Comparison of ENCODE assay signal across 8 cellular contexts in the genomic region with DNA sequence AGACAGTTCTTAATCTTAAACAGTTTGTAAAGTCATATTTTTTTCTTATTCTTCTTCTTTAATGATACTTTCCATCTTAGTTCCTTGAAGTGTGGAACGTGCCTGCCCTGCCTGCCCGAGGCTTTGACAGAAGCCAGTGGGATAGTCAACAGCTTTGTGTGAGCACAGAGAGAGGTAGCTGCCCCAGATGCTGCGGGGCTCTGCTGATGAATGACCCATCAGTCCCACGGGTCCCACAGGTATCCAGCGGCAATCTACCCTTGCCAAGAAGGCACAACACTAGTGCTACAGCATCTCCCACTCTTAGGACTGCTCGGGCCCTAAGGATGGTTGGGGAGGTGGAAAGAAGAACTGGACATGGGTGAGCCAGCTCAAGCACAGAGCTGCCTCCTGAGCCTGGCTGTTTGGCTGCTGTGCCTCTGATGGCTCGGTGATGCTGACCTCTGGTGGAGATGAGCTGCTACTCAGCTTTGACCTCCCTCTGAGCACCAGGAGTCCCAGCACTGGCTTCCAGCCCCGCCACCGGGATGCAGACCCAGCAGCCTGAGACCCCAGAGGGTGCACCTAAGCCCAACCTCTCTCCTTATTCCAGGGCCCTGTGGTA. TPM values are rescaled to one million over a fixed set of nuclear protein-coding genes. Genes with fewer than 3 reads are reported as not detected.
DNase-seq lines count a peak whose midpoint lies in the region; ATAC-seq and TF ChIP-seq lines count a peak whose summit lies in the region.

No MANE protein-coding gene starts in this region.

- no peak overlapping the region for H3K9ac ChIP-seq in subcutaneous abdominal adipose tissue (ENCODE audit: low read length in 5 of 5)

- no peak overlapping the region for H3K4me3 ChIP-seq in left lung
- H3K4me3 ChIP-seq in subcutaneous abdominal adipose tissue (ENCODE audit: low read depth in 1 of 5, low read length in 5 of 5): peak overlapping the region in 4 of 5 donors; percentile 11 to 59 (median 32)

- H3K27ac ChIP-seq in left lung (no peak overlapping the region), subcutaneous abdominal adipose tissue (ENCODE audit: low read depth, low read length) (no peak overlapping the region)

- H3K9me3 ChIP-seq in left lung (no peaks in the 10 kb centered on the region), subcutaneous abdominal adipose tissue (ENCODE audit: control insufficient read depth in 5 of 5, low read length in 5 of 5) (no peaks in the 10 kb centered on the region)

- intact Hi-C loops in left lung (cut with DNase I): loop anchor here in 1 of 2 donors (5.0 kb wide), 1 partner anchor 132 kb away; no protein-coding TSS in a partner anchor

- DNase-seq in EL (peak; percentile 67), HT1080 (ENCODE audit: low read depth) (peak; percentile 67), RKO (ENCODE audit: low spot score) (peak; percentile 63), cerebellar cortex (ENCODE audit: low spot score) (peak; percentile 46), left lung (peak in 1 of 2 donors; percentile 52), cortex of kidney (lab: John Stamatoyannopoulos, UW) (no peak)

- H3K27me3 ChIP-seq in left lung (no peaks in the 10 kb centered on the region), subcutaneous abdominal adipose tissue (ENCODE audit: control insufficient read depth in 5 of 5, insufficient read depth in 4 of 5, low read length in 5 of 5) (no peaks in the 10 kb centered on the region)

- H3K36me3 ChIP-seq in left lung (no peaks in the 10 kb centered on the region), subcutaneous abdominal adipose tissue (ENCODE audit: control insufficient read depth in 5 of 5, insufficient read depth in 5 of 5, low read length in 5 of 5) (no peaks in the 10 kb centered on the region)

- H3K4me1 ChIP-seq in left lung (peaks cover 0 to 6% of the 10 kb centered on the region in 2 donors), subcutaneous abdominal adipose tissue (ENCODE audit: control insufficient read depth in 5 of 5, insufficient read depth in 5 of 5, low read length in 5 of 5) (peaks cover 2 to 46% (median 26%) of the 10 kb centered on the region in 5 donors)

- TF ChIP-seq CTCF in left lung (IDR thresholded peaks at IDR 0.05): peak; percentile 31 to 48

- ATAC-seq in GM19467 (IDR thresholded peaks at IDR 0.05; ENCODE audit: unreplicated experiment) (peak; percentile 54), left lung (peak; percentile 97)

RNA-seq across cellular contexts. Expression of a gene that starts 11.8 kb away (rescaled TPM):
- not detected in 2 replicates for total RNA-seq in HT1080 (2014; rRNA removed; shearing (Covaris generic))
- polyA plus RNA-seq in HT1080 (2015; cell fraction: cytosol; rRNA removed): not detected in 2 replicates
- not detected in 2 replicates for polyA plus RNA-seq in HT1080 (2015; cell fraction: nucleus; rRNA removed)
- total RNA-seq in left lung: 10 to 100 TPM; 11.2 to 21.9 TPM

Comparison
In these comparisons a context has a peak if more than half of its experiments do, and no peak if none do; other contexts are left out.
1. H3K4me3 ChIP-seq: peak in subcutaneous abdominal adipose tissue (4 of 5); none in left lung (0 of 2).
2. RNA of a gene that starts 11.8 kb away (total RNA-seq): 11.2 to 21.9 TPM in left lung; not detected in HT1080; every median in the first group is over 10 times any median in the second.